12 cellular contexts compared by ENCODE assay signal in the genomic region with DNA sequence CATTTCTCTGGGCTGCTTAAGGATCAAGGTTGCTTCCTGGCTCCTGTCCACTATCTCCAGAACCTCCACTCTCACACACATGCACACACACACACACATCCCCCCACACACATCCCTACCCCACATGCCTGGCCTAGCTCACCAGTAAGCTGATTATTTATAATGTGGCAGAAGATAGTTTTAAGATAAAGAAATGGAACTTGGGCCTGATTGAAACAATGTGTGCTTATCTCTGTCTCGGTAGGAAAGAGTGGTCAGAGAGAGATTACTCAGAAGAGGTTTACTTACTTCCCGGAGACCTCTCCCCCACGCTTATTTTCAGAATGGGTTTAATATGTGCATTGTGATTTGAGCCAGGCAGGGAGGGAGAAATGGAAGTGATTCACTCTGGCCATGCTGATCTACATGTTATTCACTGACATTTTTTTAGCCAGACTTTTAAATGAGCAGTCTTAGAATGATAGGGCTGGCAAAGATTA.
A peak's percentile ranks its signal among the peaks of the same experiment; 100 is the strongest.
DNase-seq lines count a peak whose midpoint lies in the region; ATAC-seq and TF ChIP-seq lines count a peak whose summit lies in the region.
"Had no signal": no experiment of that assay in that cellular context is flagged by ENCODE, and none has a peak within 500 bp of the region (broad histone marks: within the 10 kb centered on the region; RNA-seq: fewer than 3 reads in every experiment).

No MANE protein-coding gene starts in this region.

- H3K36me3 ChIP-seq in IMR-90 (ENCODE audit: control insufficient read depth, insufficient read depth, low read length) (no peaks in the 10 kb centered on the region), brain microvascular endothelial cell (replicated peaks) (no peaks in the 10 kb centered on the region), lung (ENCODE audit: control insufficient read depth in 2 of 2, insufficient read depth in 2 of 2, low read length in 2 of 2) (no peaks in the 10 kb centered on the region)

- peak overlapping the region; percentile 23; the same call in 1 of the 3 replicates for H2BK15ac ChIP-seq in IMR-90 (ENCODE audit: low read depth, low read length)

- TF ChIP-seq RAD21 in IMR-90 (IDR thresholded peaks at IDR 0.05; ENCODE audit: low read length), result no peak

- peak overlapping the region; percentile 91 for H3K27ac ChIP-seq in IMR-90 (ENCODE audit: insufficient read depth, low read length)
- H3K27ac ChIP-seq in brain microvascular endothelial cell, result peak overlapping the region; percentile 22
- no peak overlapping the region for H3K27ac ChIP-seq in lung (ENCODE audit: low read depth in 1 of 2, low read length in 1 of 2)

- H3K56ac ChIP-seq in IMR-90 (ENCODE audit: extremely low read depth, insufficient read depth, low read length), result no peak overlapping the region

- peak overlapping the region; percentile 11 for H2AK9ac ChIP-seq in IMR-90 (replicated peaks; ENCODE audit: low read depth, low read length, poor library complexity)

- H2BK20ac ChIP-seq in IMR-90 (ENCODE audit: low read depth, low read length), result peak overlapping the region; percentile 61; the same call in 1 of the 2 replicates

- peak overlapping the region; percentile 80; the same call in 1 of the 2 replicates for H2AK5ac ChIP-seq in IMR-90 (ENCODE audit: low read depth, low read length)

- H2AFZ ChIP-seq in IMR-90 (replicated peaks; ENCODE audit: low read length, poor library complexity), result peak overlapping the region; percentile 38

- H4K8ac ChIP-seq in IMR-90 (ENCODE audit: low read depth in 2 of 2, low read length in 2 of 2), result peak overlapping the region; percentile 2 to 22; a peak in 2 of 4 replicates

- TF ChIP-seq CTCF in AG09309 (IDR thresholded peaks at IDR 0.05; ENCODE audit: control insufficient read depth, insufficient read depth, low read depth, low read length, missing control alignments) (no peak), IMR-90 (conservative IDR thresholded peaks at IDR 0.05; ENCODE audit: low read depth, low read length) (no peak), brain microvascular endothelial cell (IDR thresholded peaks at IDR 0.05; ENCODE audit: low read depth, low read length, missing control alignments) (no peak), lung (IDR thresholded peaks at IDR 0.05; ENCODE audit: control extremely low read depth, extremely low read depth) (no peak)

- peak overlapping the region; percentile 66 for H4K5ac ChIP-seq in IMR-90 (ENCODE audit: low read depth, low read length)

- BruUV-seq in IMR-90 (replicated peaks; lab: Mats Ljungman, UMichigan), result no TSS peak

- in situ Hi-C loops in IMR-90 (cut with MboI; ENCODE audit: low sequenced_read_pairs) (no loop called here), brain microvascular endothelial cell (cut with HindIII; ENCODE audit: low pct_ligation_motif_present, low sequenced_read_pairs) (no loop called here)

- H3K4ac ChIP-seq in IMR-90 (ENCODE audit: low read depth, low read length), result peak overlapping the region; percentile 51; the same call in 1 of the 2 replicates

- peak overlapping the region; percentile 60; the same call in 1 of the 2 replicates for H3K23ac ChIP-seq in IMR-90 (ENCODE audit: low read depth, low read length)

- H4K91ac ChIP-seq in IMR-90 (ENCODE audit: insufficient read depth, low read depth, low read length), result peak overlapping the region; percentile 45; the same call in 1 of the 2 replicates

- WGBS in IMR-90 (ENCODE audit: extremely low coverage in 2 of 2, insufficient read length in 1 of 2), 2 experiments, result no CpG with 5 or more reads among the region's 3 CpGs
- 9 to 24% methylated on average over 3 of the region's 3 CpGs for WGBS in lung, 2 donors

- H3K4me3 ChIP-seq in AG09309 (ENCODE audit: control insufficient read depth, low read depth, low read length) (no peak overlapping the region), IMR-90 (ENCODE audit: insufficient read depth, low read depth, low read length) (no peak overlapping the region), brain microvascular endothelial cell (ENCODE audit: low read depth, low read length) (no peak overlapping the region), lung (no peak overlapping the region)

- ATAC-seq in IMR-90 (ENCODE audit: low read depth) (peak; percentile 92), lung (ENCODE audit: insufficient read depth, low FRiP score) (peak; percentile 39), HG03025 (IDR thresholded peaks at IDR 0.05; ENCODE audit: low FRiP score, unreplicated experiment) (no peak)
- ATAC-seq: activated T-cell treated with anti-CD3 and anti-CD28 coated beads, Interleukin-2, amount 50 U/mL, for 4 hours had no signal

- peak overlapping the region; percentile 83; the same call in 1 of the 2 replicates for H2BK120ac ChIP-seq in IMR-90 (ENCODE audit: low read depth, low read length)

- peak overlapping the region; percentile 75 for H3K18ac ChIP-seq in IMR-90 (ENCODE audit: low read depth, low read length)

- no peaks in the 10 kb centered on the region for H3K79me1 ChIP-seq in IMR-90 (ENCODE audit: low read depth in 1 of 2, low read length in 2 of 2)

- H4K20me1 ChIP-seq in IMR-90 (ENCODE audit: insufficient read depth, low read length), result no peaks in the 10 kb centered on the region

- no peak overlapping the region for H3K4me2 ChIP-seq in IMR-90 (ENCODE audit: low read depth, low read length)

- TF ChIP-seq POLR2A in IMR-90 (IDR thresholded peaks at IDR 0.05; ENCODE audit: low read depth, low read length), result no peak

- peaks cover 15% of the 10 kb centered on the region for H3K4me1 ChIP-seq in IMR-90 (ENCODE audit: control insufficient read depth, insufficient read depth, low read length)
- H3K4me1 ChIP-seq in lung (ENCODE audit: control insufficient read depth in 2 of 2, insufficient read depth in 2 of 2, low read length in 2 of 2), result no peaks in the 10 kb centered on the region

- DNase-seq in AG09309 (ENCODE audit: low read depth), result peak; percentile 85
- DNase-seq in IMR-90, result peak; percentile 97
- DNase-seq in brain microvascular endothelial cell, result peak; percentile 87
- no peak for DNase-seq in lung (ENCODE audit: low spot score)
- no peak for DNase-seq in stimulated activated CD4-positive, alpha-beta T cell treated with anti-CD3 and anti-CD28 coated beads, Interleukin-12 subunit alpha, Interleukin-12 subunit beta, amount 100 ng/mL, for 4 hours
- no peak for DNase-seq in NCI-H1092 treated with DMSO at 0.1 percent for 48 hours (lab: John Stamatoyannopoulos, UW)
- no peak for DNase-seq in OCI-M2 (lab: John Stamatoyannopoulos, UW; ENCODE audit: unreplicated experiment)
- DNase-seq: activated T-cell treated with anti-CD3 and anti-CD28 coated beads, Interleukin-2, amount 50 U/mL, for 4 hours; CD4-positive, alpha-beta memory T cell; head of caudate nucleus; NCI-H1694 had no signal

- H3K27me3 ChIP-seq in IMR-90 (ENCODE audit: control insufficient read depth, insufficient read depth, low read length) (no peaks in the 10 kb centered on the region), brain microvascular endothelial cell (replicated peaks) (no peaks in the 10 kb centered on the region), lung (ENCODE audit: control insufficient read depth, insufficient read depth) (no peaks in the 10 kb centered on the region)

- intact Hi-C loops in IMR-90 (cut with micrococcal nuclease), result no loop called here

- CTCF ChIA-PET in IMR-90 (lab: Yijun Ruan, JAX), result no interaction called here

- dilution Hi-C loops in IMR-90 (cut with HindIII; ENCODE audit: low sequenced_read_pairs, unreplicated experiment), result no loop called here

- H3K9me3 ChIP-seq in IMR-90 (ENCODE audit: control insufficient read depth, insufficient read depth, low read length), result no peaks in the 10 kb centered on the region
- no peaks in the 10 kb centered on the region for H3K9me3 ChIP-seq in lung (ENCODE audit: control insufficient read depth in 2 of 2, insufficient read depth in 1 of 2, low read length in 1 of 2)

- H3K14ac ChIP-seq in IMR-90 (replicated peaks; ENCODE audit: low read depth, low read length), result peak overlapping the region; percentile 90; the same call in 1 of the 2 replicates

- H3K9me1 ChIP-seq in IMR-90 (ENCODE audit: insufficient read depth, low read length), result peaks cover 13% of the 10 kb centered on the region

- peak overlapping the region; percentile 73 for H2BK5ac ChIP-seq in IMR-90 (ENCODE audit: low read depth, low read length, poor library complexity, severe bottlenecking)

- POLR2A ChIA-PET in IMR-90 (lab: Charles Lee; ENCODE audit: unreplicated experiment), result no interaction called here

- H3K9ac ChIP-seq in IMR-90 (ENCODE audit: low read depth, low read length), result peak overlapping the region; percentile 44; the same call in 1 of the 2 replicates

TF ChIP-seq in IMR-90, 13 proteins besides CTCF, POLR2A, EP300 and RAD21:
- TF ChIP-seq BHLHE40 (IDR thresholded peaks at IDR 0.05; ENCODE audit: low read depth, low read length), result peak; percentile 56; the same call in 1 of the 2 replicates
- no peak for TF ChIP-seq RFX5 (IDR thresholded peaks at IDR 0.05; ENCODE audit: low read depth, low read length)
- peak; percentile 30; the same call in 1 of the 2 replicates for TF ChIP-seq FOS (IDR thresholded peaks at IDR 0.05; ENCODE audit: low read depth, low read length)

Comparison
In these comparisons a context has a peak if more than half of its experiments do, and no peak if none do; other contexts are left out.
1. DNase-seq: peak in AG09309 (single experiment), IMR-90 (single experiment) and brain microvascular endothelial cell (single experiment); none in lung (single experiment), stimulated activated CD4-positive, alpha-beta T cell treated with anti-CD3 and anti-CD28 coated beads, Interleukin-12 subunit alpha, Interleukin-12 subunit beta, amount 100 ng/mL, for 4 hours (single experiment), NCI-H1092 treated with DMSO at 0.1 percent for 48 hours (single experiment) and OCI-M2 (single experiment).
2. H3K27ac ChIP-seq: peak in IMR-90 (single experiment) and brain microvascular endothelial cell (single experiment); none in lung (0 of 2).